Comparison of ENCODE assay signal across 8 cellular contexts in the genomic region with DNA sequence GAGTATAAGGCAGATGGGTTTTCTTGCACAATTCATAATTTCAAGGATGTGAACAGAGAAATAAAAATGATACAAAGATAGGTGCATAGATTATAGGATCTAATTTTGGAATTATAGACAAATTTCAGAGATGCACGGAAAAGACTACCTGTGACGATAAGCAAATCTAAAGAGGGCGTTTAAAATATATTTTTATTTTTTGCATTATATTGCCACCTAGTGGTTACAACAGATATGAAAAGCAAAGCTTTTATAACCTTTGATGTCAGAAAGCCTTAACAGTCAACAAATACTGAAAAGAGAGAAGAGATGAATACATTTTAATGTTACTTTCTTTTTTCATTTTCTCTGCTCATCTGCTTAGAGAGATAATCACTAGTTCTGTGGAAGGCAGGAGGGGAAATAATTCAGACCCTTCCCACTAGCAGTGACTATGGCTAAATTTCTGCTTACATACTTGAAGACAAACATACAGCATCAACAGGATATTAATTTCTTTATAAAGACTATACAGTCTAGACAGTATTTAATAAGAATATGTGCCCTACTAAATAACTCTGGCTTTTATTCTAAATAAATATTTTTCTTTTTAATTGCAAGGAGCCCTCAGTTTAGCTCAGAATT. TPM values are rescaled to one million over a fixed set of nuclear protein-coding genes. Genes with fewer than 3 reads are reported as not detected.
DNase-seq lines count a peak whose midpoint lies in the region; TF ChIP-seq lines count a peak whose summit lies in the region.

No MANE protein-coding gene starts in this region.

- H3K4me1 ChIP-seq in uterus = no peaks in the 10 kb centered on the region

- intact Hi-C loops in uterus (cut with DNase I; ENCODE audit: low total_unique reads) = no loop called here

- DNase-seq in GM03348 (ENCODE audit: low spot score) (peak; percentile 41), H4 (ENCODE audit: low spot score) (peak; percentile 10), NAMALWA (ENCODE audit: low spot score) (peak; percentile 58), SW480 (ENCODE audit: low spot score) (peak; percentile 31), iPS-NIHi11 (ENCODE audit: low spot score) (peak; percentile 23), uterus (no peak), GF-D8 (lab: John Stamatoyannopoulos, UW) (no peak)
- no peak for DNase-seq in stimulated activated CD4-positive, alpha-beta T cell treated with anti-CD3 and anti-CD28 coated beads, Interleukin-2, amount 100 ng/mL, for 48 hours

- no peaks in the 10 kb centered on the region for H3K36me3 ChIP-seq in uterus

- peak; percentile 16 to 53 (median 38) for TF ChIP-seq CTCF in uterus (IDR thresholded peaks at IDR 0.05)

- no peak overlapping the region for H3K4me3 ChIP-seq in uterus

- no peaks in the 10 kb centered on the region for H3K27me3 ChIP-seq in uterus

- H3K27ac ChIP-seq in uterus = no peak overlapping the region

- no peak for TF ChIP-seq POLR2A in uterus (IDR thresholded peaks at IDR 0.05)

- no peaks in the 10 kb centered on the region for H3K9me3 ChIP-seq in uterus

RNA-seq across cellular contexts. Expression of gene NTS, which starts 46.3 kb away (rescaled TPM):
- total RNA-seq in H4 (2014; rRNA removed; shearing (Covaris generic)) = 0.08 TPM in 1 of 2 replicates, not detected in the other
- 10 to 100 TPM in 1 of 4 donors, under 1 TPM in 2, not detected in 1; 0.26 to 14.2 (median 0.88) TPM for total RNA-seq in uterus

Comparison
In these comparisons a context has a peak if more than half of its experiments do, and no peak if none do; other contexts are left out.
1. DNase-seq: peak in GM03348 (single experiment), H4 (single experiment), NAMALWA (single experiment), SW480 (single experiment) and iPS-NIHi11 (single experiment); none in uterus (0 of 2), GF-D8 (single experiment) and stimulated activated CD4-positive, alpha-beta T cell treated with anti-CD3 and anti-CD28 coated beads, Interleukin-2, amount 100 ng/mL, for 48 hours (0 of 2).